In genomic region chr3:134317106-134317947, GRCh38 we compare ENCODE assay signal across 15 cellular contexts. TPM values are rescaled to one million over a fixed set of nuclear protein-coding genes. Genes with fewer than 3 reads are reported as not detected.
A peak's percentile ranks its signal among the peaks of the same experiment; 100 is the strongest.
DNase-seq lines count a peak whose midpoint lies in the region.
"Had no signal": no experiment of that assay in that cellular context is flagged by ENCODE, and none has a peak within 500 bp of the region (broad histone marks: within the 10 kb centered on the region; RNA-seq: fewer than 3 reads in every experiment).

No MANE protein-coding gene starts in this region.

- H3K9me3 ChIP-seq in SJSA1 (replicated peaks): no peaks in the 10 kb centered on the region
- H3K9me3 ChIP-seq: gastrocnemius medialis had no signal

- H3K27ac ChIP-seq in SJSA1 (peak overlapping the region; percentile 39), epithelial cell of prostate (peak overlapping the region; percentile 91)

- H3K36me3 ChIP-seq in SJSA1: no peaks in the 10 kb centered on the region
- H3K36me3 ChIP-seq: gastrocnemius medialis had no signal

- H3K4me1 ChIP-seq in SJSA1 (replicated peaks): peaks cover 74% of the 10 kb centered on the region

- no peak overlapping the region for H3K4me3 ChIP-seq in SJSA1
- H3K4me3 ChIP-seq: gastrocnemius medialis had no signal

- no peaks in the 10 kb centered on the region for H3K27me3 ChIP-seq in SJSA1 (replicated peaks)
- H3K27me3 ChIP-seq: gastrocnemius medialis had no signal

- peak; percentile 29 for DNase-seq in GM03348 (ENCODE audit: low spot score)
- peak in 1 of 2 experiments; percentile 62 for DNase-seq in SJSA1 (ENCODE audit: low read depth in 1 of 2, low spot score in 2 of 2)
- no peak for DNase-seq in epithelial cell of prostate (ENCODE audit: low read depth, low spot score)
- DNase-seq in renal cortical epithelial cell (ENCODE audit: low read depth): peak; percentile 97
- no peak for DNase-seq in MV-4-11 (lab: John Stamatoyannopoulos, UW)
- no peak for DNase-seq in NCI-H69 (lab: John Stamatoyannopoulos, UW)
- no peak for DNase-seq in globus pallidus (ENCODE audit: low spot score)
- no peak for DNase-seq in NCI-H526 treated with DMSO at 0.1 percent for 48 hours (lab: John Stamatoyannopoulos, UW)
- DNase-seq: CD4-positive, alpha-beta memory T cell; central memory CD4-positive, alpha-beta T cell; gastrocnemius medialis; left ventricle myocardium superior; NCI-H187; nucleus accumbens had no signal

RNA-seq across cellular contexts. Expression of gene AMOTL2, which starts 56.9 kb away (rescaled TPM):
- 86.3 and 142 TPM in 2 replicates for total RNA-seq in SJSA1 (2014; rRNA removed; shearing (Covaris generic))
- 141 and 180 TPM in 2 replicates for total RNA-seq in renal cortical epithelial cell
- total RNA-seq: activated T-helper 17 cell treated with anti-CD3 and anti-CD28 coated beads, Interleukin-2, amount 50 U/mL, for 72 hours had no signal

Comparison
In these comparisons a context has a peak if more than half of its experiments do, and no peak if none do; other contexts are left out.
1. DNase-seq: peak in GM03348 (single experiment) and renal cortical epithelial cell (single experiment); none in epithelial cell of prostate (single experiment), MV-4-11 (single experiment), NCI-H69 (single experiment), globus pallidus (single experiment) and NCI-H526 treated with DMSO at 0.1 percent for 48 hours (single experiment).